Comparison of ENCODE assay signal across 39 cellular contexts in genomic region chr12:79561401-79562132, GRCh38.
"Had no signal": no experiment of that assay in that cellular context is flagged by ENCODE, and none has a peak within 500 bp of the region (broad histone marks: within the 10 kb centered on the region; RNA-seq: fewer than 3 reads in every experiment).

No MANE protein-coding gene starts in this region.

- ATAC-seq: activated CD8-positive, alpha-beta memory T cell treated with anti-CD3 and anti-CD28 coated beads, Interleukin-2, amount 10 ng/mL, durations not matched to agents 7 days and 5 days; activated T-cell treated with anti-CD3 and anti-CD28 coated beads, Interleukin-2, amount 50 U/mL, for 72 hours; activated T-helper 17 cell treated with anti-CD3 and anti-CD28 coated beads, Interleukin-2, amount 50 U/mL, for 72 hours; PC-3 had no signal

- H3K27ac Mint-ChIP-seq: activated B cell treated with CpG ODN at 0.5 μM for 24 hours; activated CD4-positive, alpha-beta memory T cell treated with anti-CD3 and anti-CD28 coated beads for 36 hours; activated CD8-positive, alpha-beta memory T cell treated with anti-CD3 and anti-CD28 coated beads, Interleukin-2, amount 10 ng/mL, durations not matched to agents 7 days and 5 days; activated naive CD8-positive, alpha-beta T cell treated with anti-CD3 and anti-CD28 coated beads, Interleukin-2, amount 10 ng/mL, durations not matched to agents 7 days and 5 days; activated T-cell treated with anti-CD3 and anti-CD28 coated beads, Interleukin-2, amount 50 U/mL, for 72 hours; activated T-helper 17 cell treated with anti-CD3 and anti-CD28 coated beads, Interleukin-2, amount 50 U/mL, for 72 hours; T-helper 1 cell treated with Interleukin-12 subunit alpha and Interleukin-12 subunit beta and Interleukin-4 antibody, amounts not matched to agents 30 μg/mL and 1 μg/mL, for 36 hours; T-helper 2 cell treated with Interferon-gamma antibody and Interleukin-4, amounts not matched to agents 5 μg/mL and 100 μg/mL, for 36 hours had no signal

- H3K36me3 ChIP-seq: adrenal gland, breast epithelium had no signal

- H3K36me3 Mint-ChIP-seq: activated CD4-positive, alpha-beta memory T cell treated with anti-CD3 and anti-CD28 coated beads for 36 hours; activated CD8-positive, alpha-beta memory T cell treated with anti-CD3 and anti-CD28 coated beads, Interleukin-2, amount 10 ng/mL, durations not matched to agents 7 days and 5 days had no signal

- H3K4me3 Mint-ChIP-seq: activated B cell treated with CpG ODN at 0.5 μM for 24 hours; activated CD4-positive, alpha-beta memory T cell treated with anti-CD3 and anti-CD28 coated beads for 36 hours; activated CD8-positive, alpha-beta memory T cell treated with anti-CD3 and anti-CD28 coated beads, Interleukin-2, amount 10 ng/mL, durations not matched to agents 7 days and 5 days; activated naive CD8-positive, alpha-beta T cell treated with anti-CD3 and anti-CD28 coated beads, Interleukin-2, amount 10 ng/mL, durations not matched to agents 7 days and 5 days; activated T-cell treated with anti-CD3 and anti-CD28 coated beads, Interleukin-2, amount 50 U/mL, for 72 hours; activated T-helper 17 cell treated with anti-CD3 and anti-CD28 coated beads, Interleukin-2, amount 50 U/mL, for 72 hours; T-helper 1 cell treated with Interleukin-12 subunit alpha and Interleukin-12 subunit beta and Interleukin-4 antibody, amounts not matched to agents 30 μg/mL and 1 μg/mL, for 36 hours; T-helper 2 cell treated with Interferon-gamma antibody and Interleukin-4, amounts not matched to agents 5 μg/mL and 100 μg/mL, for 36 hours had no signal

- H3K27ac ChIP-seq: breast epithelium had no signal

- H3K9ac ChIP-seq: SK-N-SH had no signal

- H3K27me3 ChIP-seq: adrenal gland, body of pancreas, breast epithelium, Peyer's patch, SJSA1 had no signal

- H3K4me1 Mint-ChIP-seq: activated CD8-positive, alpha-beta memory T cell treated with anti-CD3 and anti-CD28 coated beads, Interleukin-2, amount 10 ng/mL, durations not matched to agents 7 days and 5 days; activated naive CD8-positive, alpha-beta T cell treated with anti-CD3 and anti-CD28 coated beads, Interleukin-2, amount 10 ng/mL, durations not matched to agents 7 days and 5 days; activated T-helper 17 cell treated with anti-CD3 and anti-CD28 coated beads, Interleukin-2, amount 50 U/mL, for 72 hours had no signal

- H3K9me3 ChIP-seq: adrenal gland, SJSA1, SK-N-SH had no signal

- H3K27me3 Mint-ChIP-seq: activated B cell treated with CpG ODN at 0.5 μM for 24 hours; activated CD4-positive, alpha-beta memory T cell treated with anti-CD3 and anti-CD28 coated beads for 36 hours; activated CD8-positive, alpha-beta memory T cell treated with anti-CD3 and anti-CD28 coated beads, Interleukin-2, amount 10 ng/mL, durations not matched to agents 7 days and 5 days; activated T-helper 17 cell treated with anti-CD3 and anti-CD28 coated beads, Interleukin-2, amount 50 U/mL, for 72 hours had no signal

- DNase-seq: activated B cell treated with CpG ODN at 0.5 μM for 24 hours; activated CD4-positive, alpha-beta memory T cell treated with anti-CD3 and anti-CD28 coated beads for 36 hours; activated CD4-positive, alpha-beta T cell treated with anti-CD3 and anti-CD28 coated beads for 4 hours; activated CD4-positive, alpha-beta T cell treated with anti-CD3 and anti-CD28 coated beads, Interleukin-2, amount 50 U/mL, for 1 hour; activated CD4-positive, CD25-positive, alpha-beta regulatory T cell treated with anti-CD3 and anti-CD28 coated beads, Interleukin-2, amount 50 U/mL, for 72 hours; activated CD8-positive, alpha-beta memory T cell treated with anti-CD3 and anti-CD28 coated beads for 24 hours; activated CD8-positive, alpha-beta memory T cell treated with anti-CD3 and anti-CD28 coated beads, Interleukin-2, amount 10 ng/mL, durations not matched to agents 7 days and 5 days; activated effector memory CD4-positive, alpha-beta T cell treated with anti-CD3 and anti-CD28 coated beads, Interleukin-2, amount 50 U/mL, for 16 hours; activated naive CD4-positive, alpha-beta T cell; activated naive CD4-positive, alpha-beta T cell treated with anti-CD3 and anti-CD28 coated beads, Interleukin-2, amount 50 U/mL, for 16 hours; activated naive CD8-positive, alpha-beta T cell treated with anti-CD3 and anti-CD28 coated beads, Interleukin-2, amount 10 ng/mL, durations not matched to agents 7 days and 5 days; activated T-cell treated with anti-CD3 and anti-CD28 coated beads, Interleukin-2, amount 50 U/mL, for 1 hour; activated T-cell treated with anti-CD3 and anti-CD28 coated beads, Interleukin-2, amount 50 U/mL, for 72 hours; adrenal gland; body of pancreas; Kasumi-1; KBM-7; MM.1S; MV-4-11; NCI-H1092; NCI-H1436 treated with DMSO at 0.1 percent for 48 hours; NCI-H1694 treated with DMSO at 0.1 percent for 48 hours; NCI-H2029; NCI-H2107; NCI-H2171; NCI-H510A; NCI-H526; NCI-H748 treated with DMSO at 0.1 percent for 48 hours; NK-92 treated with Interleukin-12 subunit alpha and Interleukin-12 subunit beta, amount 100 ng/mL, for 24 hours; PC-3; Peyer's patch; RPMI8226; SHP77 treated with DMSO at 0.1 percent for 48 hours; SK-N-SH had no signal

- H3K4me3 ChIP-seq: adrenal gland, body of pancreas, breast epithelium, Peyer's patch, SJSA1 had no signal

- H3K9me3 Mint-ChIP-seq: activated B cell treated with CpG ODN at 0.5 μM for 24 hours; activated T-cell treated with anti-CD3 and anti-CD28 coated beads, Interleukin-2, amount 50 U/mL, for 72 hours; activated T-helper 17 cell treated with anti-CD3 and anti-CD28 coated beads, Interleukin-2, amount 50 U/mL, for 72 hours had no signal

- H3K4me1 ChIP-seq: breast epithelium had no signal
